ENCODE assay signal across 28 cellular contexts in the genomic region with DNA sequence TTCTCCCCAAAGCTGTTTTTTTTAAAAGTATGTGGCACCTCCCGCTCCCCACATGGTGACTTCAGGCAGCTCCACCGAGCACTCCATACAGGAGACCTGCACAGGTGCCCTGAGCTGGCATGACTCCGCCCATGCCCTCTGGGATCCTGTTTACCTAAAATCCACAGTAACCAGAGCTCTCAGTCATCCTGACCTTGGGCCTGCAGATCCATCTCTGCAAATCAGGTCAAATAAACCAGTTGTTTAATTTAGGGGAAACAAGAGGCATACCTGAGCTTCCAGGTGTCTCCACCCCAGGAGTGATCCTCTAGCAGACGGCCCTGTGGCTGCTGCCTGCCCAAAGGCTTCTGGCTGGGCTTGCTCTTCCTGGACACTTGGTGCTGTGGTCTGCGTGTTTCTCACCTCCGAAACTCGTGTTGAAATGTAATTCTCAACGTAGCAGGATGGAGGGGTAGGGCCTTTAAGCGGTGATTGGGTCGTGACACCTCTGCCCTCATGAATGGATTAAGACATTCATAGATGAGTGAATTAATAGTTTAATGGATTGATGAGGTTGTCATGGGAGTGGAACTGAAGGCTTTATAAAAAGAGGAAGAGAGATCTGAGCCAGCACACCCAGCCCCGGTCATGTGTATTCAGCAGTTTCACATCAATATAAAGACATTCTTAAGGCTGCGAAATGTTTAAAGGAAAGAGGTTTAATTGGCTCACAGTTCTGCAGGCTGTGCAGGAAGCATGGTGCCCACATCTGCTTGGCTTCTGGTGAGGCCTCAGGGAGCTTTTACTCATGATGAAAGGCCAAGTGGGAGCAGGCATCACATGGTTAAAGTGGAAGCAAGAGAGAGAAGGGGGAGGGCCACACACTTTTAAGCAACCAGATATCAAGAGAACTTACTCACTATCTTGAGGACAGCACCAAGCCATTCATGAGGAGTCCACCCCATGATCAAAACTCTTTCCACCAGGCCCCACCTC. TPM values are rescaled to one million over a fixed set of nuclear protein-coding genes. Genes with fewer than 3 reads are reported as not detected.
A peak's percentile ranks its signal among the peaks of the same experiment; 100 is the strongest.
DNase-seq lines count a peak whose midpoint lies in the region; TF ChIP-seq lines count a peak whose summit lies in the region.
"Had no signal": no experiment of that assay in that cellular context is flagged by ENCODE, and none has a peak within 500 bp of the region (broad histone marks: within the 10 kb centered on the region; RNA-seq: fewer than 3 reads in every experiment).

No MANE protein-coding gene starts in this region.

- H3K4me2 ChIP-seq in BLaER1 treated with 17β-estradiol and CSF1 and Interleukin-3, amounts not matched to agents 10 nM and 100 nM = peak overlapping the region in 6 of 11 experiments; percentile 7 to 85 (median 44); a peak in 10 of 22 replicates
- no peak overlapping the region for H3K4me2 ChIP-seq in PC-9
- no peak overlapping the region for H3K4me2 ChIP-seq in GM23248 (ENCODE audit: unreplicated experiment)
- H3K4me2 ChIP-seq: smooth muscle cell had no signal

- 0 out of 22 replicates have a peak, but pooled peaks cover 0 to 4% (median 0%) of the 10 kb centered on the region in 11 experiments for H4K20me1 ChIP-seq in BLaER1 treated with 17β-estradiol and CSF1 and Interleukin-3, amounts not matched to agents 10 nM and 100 nM
- H4K20me1 ChIP-seq in PC-9 (ENCODE audit: insufficient read depth) (no peaks in the 10 kb centered on the region), GM23248 (ENCODE audit: insufficient read depth) (no peaks in the 10 kb centered on the region)

- no peaks in the 10 kb centered on the region for H3K27me3 ChIP-seq in BLaER1 treated with 17β-estradiol and CSF1 and Interleukin-3, amounts not matched to agents 10 nM and 100 nM
- H3K27me3 ChIP-seq in PC-9 (ENCODE audit: insufficient read depth, low read depth) (peaks cover 26% of the 10 kb centered on the region; the same call in 1 of the 2 replicates), esophagus squamous epithelium (no peaks in the 10 kb centered on the region), GM23248 (replicated peaks; ENCODE audit: insufficient read depth) (no peaks in the 10 kb centered on the region)
- H3K27me3 ChIP-seq: esophagus muscularis mucosa, gastrocnemius medialis, SJSA1 had no signal

- H3K79me2 ChIP-seq in PC-9 (ENCODE audit: low read depth) = no peaks in the 10 kb centered on the region
- peaks cover 9% of the 10 kb centered on the region; the same call in 1 of the 2 replicates for H3K79me2 ChIP-seq in GM23248 (ENCODE audit: insufficient read depth)

- TF ChIP-seq CTCF in PC-9 (conservative IDR thresholded peaks at IDR 0.05) = no peak
- TF ChIP-seq CTCF in esophagus squamous epithelium (IDR thresholded peaks at IDR 0.05) = no peak
- no peak for TF ChIP-seq CTCF in GM13976 (IDR thresholded peaks at IDR 0.05; ENCODE audit: borderline replicate concordance, control extremely low read depth, extremely low read depth, insufficient read depth, missing control alignments)

- no peak overlapping the region for H3K9ac ChIP-seq in BLaER1 treated with 17β-estradiol and CSF1 and Interleukin-3, amounts not matched to agents 10 nM and 100 nM
- no peak overlapping the region for H3K9ac ChIP-seq in GM23248

- 73 to 91% methylated on average over 5 to 12 of the region's 12 CpGs for WGBS in esophagus squamous epithelium, 2 donors
- WGBS in GM23248 (ENCODE audit: low coverage in 1 of 2, low lambda C conversion rate in 2 of 2, missing lambda C conversion rate in 2 of 2), 2 experiments = 85 to 89% methylated on average over 12 of the region's 12 CpGs

- CTCF ChIA-PET in PC-9 (lab: Charles Lee) = no interaction called here

- no TSS peak for BruUV-seq in PC-9 (replicated peaks; lab: Mats Ljungman, UMichigan)

- peak overlapping the region in 3 of 11 experiments; percentile 7 to 43 (median 27); a peak in 4 of 22 replicates for H3K27ac ChIP-seq in BLaER1 treated with 17β-estradiol and CSF1 and Interleukin-3, amounts not matched to agents 10 nM and 100 nM
- H3K27ac ChIP-seq in PC-9 = no peak overlapping the region
- no peak overlapping the region for H3K27ac ChIP-seq in esophagus squamous epithelium
- H3K27ac ChIP-seq in GM23248 = no peak overlapping the region
- H3K27ac ChIP-seq: esophagus muscularis mucosa, gastrocnemius medialis, SJSA1, thoracic aorta had no signal

- peak; percentile 8 to 9 for DNase-seq in Kasumi-1 (lab: John Stamatoyannopoulos, UW)
- peak; percentile 64 for DNase-seq in RPMI8226
- peak; percentile 42 for DNase-seq in medulla oblongata (ENCODE audit: extremely low spot score)
- no peak for DNase-seq in PC-9
- DNase-seq in esophagus squamous epithelium (lab: John Stamatoyannopoulos, UW) = no peak
- DNase-seq in GM13976 (ENCODE audit: low spot score) = no peak
- DNase-seq in GM23248 = no peak
- DNase-seq: activated CD4-positive, alpha-beta memory T cell treated with anti-CD3 and anti-CD28 coated beads for 36 hours; activated effector memory CD4-positive, alpha-beta T cell treated with anti-CD3 and anti-CD28 coated beads, Interleukin-2, amount 50 U/mL, for 16 hours; CD4-positive, alpha-beta memory T cell; effector memory CD4-positive, alpha-beta T cell; gastrocnemius medialis; hypothalamus; NCI-H1436; NCI-H524; stimulated activated CD4-positive, alpha-beta T cell treated with anti-CD3 and anti-CD28 coated beads, Interleukin-2, amount 100 ng/mL, for 48 hours; stimulated activated naive CD4-positive, alpha-beta T cell treated with Interleukin-2 at 50 U/mL for 16 hours; T-helper 2 cell had no signal

- H3K9me2 ChIP-seq in PC-9 (ENCODE audit: insufficient read depth) (no peaks in the 10 kb centered on the region), GM23248 (ENCODE audit: insufficient read depth) (no peaks in the 10 kb centered on the region)

- H3K4me3 ChIP-seq in BLaER1 treated with 17β-estradiol and CSF1 and Interleukin-3, amounts not matched to agents 10 nM and 100 nM = peak overlapping the region in 1 of 10 experiments; percentile 17; a peak in 1 of 20 replicates
- H3K4me3 ChIP-seq in PC-9 (no peak overlapping the region), esophagus squamous epithelium (no peak overlapping the region), GM23248 (no peak overlapping the region)
- H3K4me3 ChIP-seq: esophagus muscularis mucosa, gastrocnemius medialis, lung, SJSA1, smooth muscle cell, thoracic aorta had no signal

- peaks cover 0 to 14% (median 7%) of the 10 kb centered on the region in 10 experiments; a peak in 12 of 20 replicates for H3K4me1 ChIP-seq in BLaER1 treated with 17β-estradiol and CSF1 and Interleukin-3, amounts not matched to agents 10 nM and 100 nM
- peaks cover 3% of the 10 kb centered on the region; the same call in 1 of the 2 replicates for H3K4me1 ChIP-seq in PC-9 (replicated peaks; ENCODE audit: insufficient read depth)
- H3K4me1 ChIP-seq in esophagus squamous epithelium = peaks cover 0 to 3% (median 1%) of the 10 kb centered on the region in 3 donors
- H3K4me1 ChIP-seq in GM23248 (ENCODE audit: insufficient read depth) = peaks cover 36% of the 10 kb centered on the region
- H3K4me1 ChIP-seq: gastrocnemius medialis had no signal

- H3K9me3 ChIP-seq in BLaER1 treated with 17β-estradiol and CSF1 and Interleukin-3, amounts not matched to agents 10 nM and 100 nM (replicated peaks in 1 of 11) = peaks cover 30 to 40% (median 38%) of the 10 kb centered on the region in 11 experiments
- H3K9me3 ChIP-seq in PC-9 (ENCODE audit: insufficient read depth, low read depth) (peaks cover 6% of the 10 kb centered on the region; the same call in 1 of the 2 replicates), esophagus squamous epithelium (no peaks in the 10 kb centered on the region), GM23248 (ENCODE audit: low read depth) (no peaks in the 10 kb centered on the region)
- H3K9me3 ChIP-seq: gastrocnemius medialis, thoracic aorta had no signal

- POLR2A ChIA-PET in PC-9 (lab: Charles Lee; ENCODE audit: unreplicated experiment) = no interaction called here

- no peaks in the 10 kb centered on the region for H3K36me3 ChIP-seq in BLaER1 treated with 17β-estradiol and CSF1 and Interleukin-3, amounts not matched to agents 10 nM and 100 nM
- H3K36me3 ChIP-seq in PC-9 (ENCODE audit: low read depth) = no peaks in the 10 kb centered on the region
- H3K36me3 ChIP-seq in esophagus squamous epithelium = no peaks in the 10 kb centered on the region
- no peaks in the 10 kb centered on the region for H3K36me3 ChIP-seq in GM23248 (ENCODE audit: low read depth)
- H3K36me3 ChIP-seq: esophagus muscularis mucosa, gastrocnemius medialis, SJSA1, thoracic aorta had no signal

- TF ChIP-seq POLR2A in esophagus squamous epithelium (IDR thresholded peaks at IDR 0.05) = no peak

- intact Hi-C loops in PC-9 (cut with micrococcal nuclease; ENCODE audit: unreplicated experiment) (no loop called here), esophagus squamous epithelium (cut with DNase I) (no loop called here)

- H2AFZ ChIP-seq in PC-9 (no peak overlapping the region), GM23248 (no peak overlapping the region)

- in situ Hi-C loops in GM13976 (cut with MboI; ENCODE audit: low sequenced_read_pairs, unreplicated experiment) (no loop called here), GM23248 (cut with MboI) (no loop called here)

- H3F3A ChIP-seq in PC-9 (ENCODE audit: insufficient read depth, low read depth) (no peaks in the 10 kb centered on the region), GM23248 (ENCODE audit: insufficient read depth) (peaks cover 22% of the 10 kb centered on the region)

RNA-seq across cellular contexts. Expression of a gene that starts 34.1 kb away (rescaled TPM):
- total RNA-seq in PC-9 (2021) (not detected in 2 replicates), esophagus squamous epithelium (not detected)
- total RNA-seq in GM23248 (2014; rRNA removed; shearing (Covaris generic)) = not detected in 2 replicates
- polyA plus RNA-seq in GM23248 (2016; fragmentation: Nextera tagmentation; extraction: Ambion mirVana) = not detected in 2 replicates
- total RNA-seq: activated CD4-positive, alpha-beta memory T cell treated with anti-CD3 and anti-CD28 coated beads for 36 hours; CD4-positive, alpha-beta memory T cell; esophagus muscularis mucosa; G401; gastrocnemius medialis; lung; myocyte; OCI-LY7; renal cortical epithelial cell; smooth muscle cell; thoracic aorta had no signal
- polyA plus RNA-seq: CD4-positive, alpha-beta memory T cell; lung; smooth muscle cell had no signal

Comparison
In these comparisons a context has a peak if more than half of its experiments do, and no peak if none do; other contexts are left out.
1. H3K4me2 ChIP-seq: peak in BLaER1 treated with 17β-estradiol and CSF1 and Interleukin-3, amounts not matched to agents 10 nM and 100 nM (6 of 11); none in PC-9 (single experiment) and GM23248 (single experiment).
2. DNase-seq: peak in Kasumi-1 (2 of 2), RPMI8226 (single experiment) and medulla oblongata (single experiment); none in PC-9 (0 of 2), esophagus squamous epithelium (single experiment), GM13976 (single experiment) and GM23248 (single experiment).